In genomic region chr17:8060274-8060673, GRCh38 we compare ENCODE assay signal across 8 cellular contexts. TPM values are rescaled to one million over a fixed set of nuclear protein-coding genes. Genes with fewer than 3 reads are reported as not detected.
DNase-seq lines count a peak whose midpoint lies in the region; ATAC-seq and TF ChIP-seq lines count a peak whose summit lies in the region.

No MANE protein-coding gene starts in this region.

- ATAC-seq in thoracic aorta (ENCODE audit: insufficient number of reproducible peaks, low FRiP score, low read depth) (no peak), GM18867 (IDR thresholded peaks at IDR 0.05; ENCODE audit: unreplicated experiment) (no peak)

- TF ChIP-seq CTCF in thoracic aorta (IDR thresholded peaks at IDR 0.05) = peak; percentile 77

- H3K9me3 ChIP-seq in thoracic aorta = no peaks in the 10 kb centered on the region

- no peaks in the 10 kb centered on the region for H3K36me3 ChIP-seq in thoracic aorta

- H3K4me3 ChIP-seq in thoracic aorta = no peak overlapping the region

- peaks cover 11% of the 10 kb centered on the region for H3K27me3 ChIP-seq in thoracic aorta (replicated peaks; ENCODE audit: insufficient read depth)

- peaks cover 0 to 14% of the 10 kb centered on the region in 2 donors for H3K4me1 ChIP-seq in thoracic aorta (ENCODE audit: control insufficient read depth in 1 of 2, low read depth in 2 of 2)

- H3K27ac ChIP-seq in thoracic aorta = no peak overlapping the region

- DNase-seq in AML-193 (lab: John Stamatoyannopoulos, UW) (peak; percentile 17 to 39), GM19238 (ENCODE audit: insufficient read length, low spot score) (peak; percentile 69), NCI-H526 (lab: John Stamatoyannopoulos, UW) (peak; percentile 54 to 81), epidermal melanocyte (ENCODE audit: insufficient read length, low spot score) (peak; percentile 80), mucosa of gallbladder (ENCODE audit: low spot score) (peak; percentile 79), thoracic aorta (ENCODE audit: low spot score) (no peak)
- DNase-seq in activated CD8-positive, alpha-beta memory T cell treated with anti-CD3 and anti-CD28 coated beads for 24 hours = peak; percentile 77

RNA-seq across cellular contexts. Expression of gene ALOX15B, which starts 21.4 kb away (rescaled TPM):
- total RNA-seq in mucosa of gallbladder (14.0 TPM), thoracic aorta (1 to 10 TPM in 1 of 2 donors, under 1 TPM in 1; 0.85 to 8.3 TPM)

RNA-seq across cellular contexts. Expression of gene ALOX12B, which starts 27.2 kb away (rescaled TPM):
- total RNA-seq in mucosa of gallbladder (0.43 TPM), thoracic aorta (not detected)

RNA-seq across cellular contexts. Expression of gene GUCY2D, which starts 57.9 kb away (rescaled TPM):
- total RNA-seq in mucosa of gallbladder (0.63 TPM), thoracic aorta (not detected)

RNA-seq across cellular contexts. Expression of gene ALOXE3, which starts 58.0 kb away (rescaled TPM):
- not detected for total RNA-seq in mucosa of gallbladder
- not detected for total RNA-seq in thoracic aorta
